Comparison of ENCODE assay signal across 1 cellular context in genomic region chrX:69154051-69154450, GRCh38.
TF ChIP-seq lines count a peak whose summit lies in the region.

No MANE protein-coding gene starts in this region.

TF ChIP-seq in WTC11, 78 proteins besides CTCF, POLR2A, EP300 and RAD21 (continued from another document):
- no peak for TF ChIP-seq ZSCAN18 (CRISPR knock-in tag; IDR thresholded peaks at IDR 0.05)
- TF ChIP-seq, protein P1, sequence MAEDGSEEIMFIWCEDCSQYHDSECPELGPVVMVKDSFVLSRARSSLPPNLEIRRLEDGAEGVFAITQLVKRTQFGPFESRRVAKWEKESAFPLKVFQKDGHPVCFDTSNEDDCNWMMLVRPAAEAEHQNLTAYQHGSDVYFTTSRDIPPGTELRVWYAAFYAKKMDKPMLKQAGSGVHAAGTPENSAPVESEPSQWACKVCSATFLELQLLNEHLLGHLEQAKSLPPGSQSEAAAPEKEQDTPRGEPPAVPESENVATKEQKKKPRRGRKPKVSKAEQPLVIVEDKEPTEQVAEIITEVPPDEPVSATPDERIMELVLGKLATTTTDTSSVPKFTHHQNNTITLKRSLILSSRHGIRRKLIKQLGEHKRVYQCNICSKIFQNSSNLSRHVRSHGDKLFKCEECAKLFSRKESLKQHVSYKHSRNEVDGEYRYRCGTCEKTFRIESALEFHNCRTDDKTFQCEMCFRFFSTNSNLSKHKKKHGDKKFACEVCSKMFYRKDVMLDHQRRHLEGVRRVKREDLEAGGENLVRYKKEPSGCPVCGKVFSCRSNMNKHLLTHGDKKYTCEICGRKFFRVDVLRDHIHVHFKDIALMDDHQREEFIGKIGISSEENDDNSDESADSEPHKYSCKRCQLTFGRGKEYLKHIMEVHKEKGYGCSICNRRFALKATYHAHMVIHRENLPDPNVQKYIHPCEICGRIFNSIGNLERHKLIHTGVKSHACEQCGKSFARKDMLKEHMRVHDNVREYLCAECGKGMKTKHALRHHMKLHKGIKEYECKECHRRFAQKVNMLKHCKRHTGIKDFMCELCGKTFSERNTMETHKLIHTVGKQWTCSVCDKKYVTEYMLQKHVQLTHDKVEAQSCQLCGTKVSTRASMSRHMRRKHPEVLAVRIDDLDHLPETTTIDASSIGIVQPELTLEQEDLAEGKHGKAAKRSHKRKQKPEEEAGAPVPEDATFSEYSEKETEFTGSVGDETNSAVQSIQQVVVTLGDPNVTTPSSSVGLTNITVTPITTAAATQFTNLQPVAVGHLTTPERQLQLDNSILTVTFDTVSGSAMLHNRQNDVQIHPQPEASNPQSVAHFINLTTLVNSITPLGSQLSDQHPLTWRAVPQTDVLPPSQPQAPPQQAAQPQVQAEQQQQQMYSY (CRISPR knock-in tag; IDR thresholded peaks at IDR 0.05), result no peak
- no peak for TF ChIP-seq ZNF121 (CRISPR knock-in tag; IDR thresholded peaks at IDR 0.05)
- TF ChIP-seq, protein P2, sequence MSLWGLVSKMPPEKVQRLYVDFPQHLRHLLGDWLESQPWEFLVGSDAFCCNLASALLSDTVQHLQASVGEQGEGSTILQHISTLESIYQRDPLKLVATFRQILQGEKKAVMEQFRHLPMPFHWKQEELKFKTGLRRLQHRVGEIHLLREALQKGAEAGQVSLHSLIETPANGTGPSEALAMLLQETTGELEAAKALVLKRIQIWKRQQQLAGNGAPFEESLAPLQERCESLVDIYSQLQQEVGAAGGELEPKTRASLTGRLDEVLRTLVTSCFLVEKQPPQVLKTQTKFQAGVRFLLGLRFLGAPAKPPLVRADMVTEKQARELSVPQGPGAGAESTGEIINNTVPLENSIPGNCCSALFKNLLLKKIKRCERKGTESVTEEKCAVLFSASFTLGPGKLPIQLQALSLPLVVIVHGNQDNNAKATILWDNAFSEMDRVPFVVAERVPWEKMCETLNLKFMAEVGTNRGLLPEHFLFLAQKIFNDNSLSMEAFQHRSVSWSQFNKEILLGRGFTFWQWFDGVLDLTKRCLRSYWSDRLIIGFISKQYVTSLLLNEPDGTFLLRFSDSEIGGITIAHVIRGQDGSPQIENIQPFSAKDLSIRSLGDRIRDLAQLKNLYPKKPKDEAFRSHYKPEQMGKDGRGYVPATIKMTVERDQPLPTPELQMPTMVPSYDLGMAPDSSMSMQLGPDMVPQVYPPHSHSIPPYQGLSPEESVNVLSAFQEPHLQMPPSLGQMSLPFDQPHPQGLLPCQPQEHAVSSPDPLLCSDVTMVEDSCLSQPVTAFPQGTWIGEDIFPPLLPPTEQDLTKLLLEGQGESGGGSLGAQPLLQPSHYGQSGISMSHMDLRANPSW (CRISPR knock-in tag; conservative IDR thresholded peaks at IDR 0.05; ENCODE audit: low read depth), result no peak
- no peak for TF ChIP-seq ELF4 (CRISPR knock-in tag; IDR thresholded peaks at IDR 0.05; ENCODE audit: low read depth)
- TF ChIP-seq EMX1 (CRISPR knock-in tag; IDR thresholded peaks at IDR 0.05), result no peak
- TF ChIP-seq GABPB1 (CRISPR knock-in tag; IDR thresholded peaks at IDR 0.05), result no peak
- no peak for TF ChIP-seq ZBTB43 (CRISPR knock-in tag; IDR thresholded peaks at IDR 0.05)
- TF ChIP-seq IRF2 (CRISPR knock-in tag; IDR thresholded peaks at IDR 0.05; ENCODE audit: borderline replicate concordance, low read depth), result no peak
